In the genomic region with DNA sequence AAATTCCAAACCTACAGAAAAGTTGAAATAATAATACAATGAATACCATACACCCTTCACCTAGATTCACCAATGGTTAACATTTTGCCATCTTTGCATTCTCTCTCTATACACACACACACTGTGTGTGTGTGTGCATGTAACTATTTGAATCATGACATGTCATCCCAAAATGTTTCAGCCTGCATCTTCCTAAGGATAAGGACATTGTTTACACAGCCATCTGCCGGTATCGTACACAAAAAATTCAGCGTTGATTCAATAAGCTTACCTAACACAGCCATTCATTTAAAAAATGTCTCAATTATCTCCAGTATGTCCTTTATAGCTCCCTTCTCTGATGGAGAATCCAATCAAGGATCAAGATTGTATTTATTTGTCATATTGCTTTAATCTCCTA, we compare ENCODE assay signal across 13 cellular contexts.
"Had no signal": no experiment of that assay in that cellular context is flagged by ENCODE, and none has a peak within 500 bp of the region (broad histone marks: within the 10 kb centered on the region; RNA-seq: fewer than 3 reads in every experiment).

No MANE protein-coding gene starts in this region.

- H3K27ac Mint-ChIP-seq: activated T-helper 1 cell treated with anti-CD3 and anti-CD28 coated beads, Interleukin-12 subunit alpha, Interleukin-12 subunit beta, Interleukin-2, Interleukin-4 antibody, amounts not matched to agents 30 ng/mL and 10 ng/mL and 1 ng/mL, durations not matched to agents 14 hours and 24 hours and 36 hours; stimulated activated naive CD8-positive, alpha-beta T cell treated with anti-CD3 and anti-CD28 coated beads, Interleukin-15, amount 100 ng/mL, for 72 hours had no signal

- H3K36me3 ChIP-seq: vagina had no signal

- ATAC-seq: psoas muscle; stimulated activated naive CD8-positive, alpha-beta T cell treated with anti-CD3 and anti-CD28 coated beads, Interleukin-15, amount 100 ng/mL, for 72 hours; T-cell had no signal

- FAIRE-seq: bronchial epithelial cell had no signal

- H3K27me3 ChIP-seq: testis, vagina had no signal

- H3K4me3 ChIP-seq: testis, vagina had no signal

- DNase-seq: activated CD4-positive, CD25-positive, alpha-beta regulatory T cell treated with anti-CD3 and anti-CD28 coated beads, Interleukin-2, amount 50 U/mL, for 72 hours; activated naive CD4-positive, alpha-beta T cell; anterior cingulate cortex; erythroblast; psoas muscle; stimulated activated CD4-positive, alpha-beta T cell treated with anti-CD3 and anti-CD28 coated beads, Interleukin-1b, Interleukin-23, amount 100 ng/mL, for 48 hours; stimulated activated naive CD8-positive, alpha-beta T cell treated with anti-CD3 and anti-CD28 coated beads, Interleukin-15, amount 100 ng/mL, for 72 hours; T-cell; T1000; testis had no signal

- H3K9me3 ChIP-seq: psoas muscle, testis, vagina had no signal

- H3K4me3 Mint-ChIP-seq: activated T-helper 1 cell treated with anti-CD3 and anti-CD28 coated beads, Interleukin-12 subunit alpha, Interleukin-12 subunit beta, Interleukin-2, Interleukin-4 antibody, amounts not matched to agents 30 ng/mL and 10 ng/mL and 1 ng/mL, durations not matched to agents 14 hours and 24 hours and 36 hours; stimulated activated naive CD8-positive, alpha-beta T cell treated with anti-CD3 and anti-CD28 coated beads, Interleukin-15, amount 100 ng/mL, for 72 hours; T-cell had no signal

- H3K36me3 Mint-ChIP-seq: T-cell had no signal

- H3K27me3 Mint-ChIP-seq: stimulated activated naive CD8-positive, alpha-beta T cell treated with anti-CD3 and anti-CD28 coated beads, Interleukin-15, amount 100 ng/mL, for 72 hours; T-cell had no signal

- H3K9me3 Mint-ChIP-seq: activated T-helper 1 cell treated with anti-CD3 and anti-CD28 coated beads, Interleukin-12 subunit alpha, Interleukin-12 subunit beta, Interleukin-2, Interleukin-4 antibody, amounts not matched to agents 30 ng/mL and 10 ng/mL and 1 ng/mL, durations not matched to agents 14 hours and 24 hours and 36 hours; stimulated activated naive CD8-positive, alpha-beta T cell treated with anti-CD3 and anti-CD28 coated beads, Interleukin-15, amount 100 ng/mL, for 72 hours; T-cell had no signal
